ENCODE assay signal across 7 cellular contexts in the genomic region with DNA sequence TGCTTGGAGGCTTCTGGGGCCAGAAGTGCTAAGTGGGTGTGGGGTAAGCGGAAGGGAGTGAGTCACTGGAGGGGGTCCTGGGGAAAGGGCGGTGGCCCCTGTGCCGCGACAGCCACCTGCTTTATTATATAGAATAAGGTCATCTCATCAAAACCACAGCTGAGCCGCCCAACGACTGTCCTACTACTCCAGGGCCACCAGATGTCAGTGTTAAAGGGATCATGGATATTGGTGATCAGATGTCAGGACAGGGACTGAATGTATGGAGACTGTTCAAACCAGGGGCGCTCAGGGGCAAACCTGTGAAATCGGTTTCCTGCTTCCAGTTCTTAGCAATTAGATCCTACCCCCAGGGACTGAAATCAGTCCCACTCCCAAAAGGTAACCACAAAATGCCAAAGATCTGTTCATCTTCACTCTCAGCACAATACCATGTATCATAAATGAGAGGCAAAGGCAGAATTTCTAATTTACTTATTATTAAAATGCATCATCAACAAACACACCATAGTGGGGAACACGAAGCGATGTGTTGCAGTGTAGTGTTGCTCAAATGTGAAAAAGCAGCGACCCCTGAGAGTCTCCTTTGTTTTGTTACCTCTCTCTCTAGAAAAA. TPM values are rescaled to one million over a fixed set of nuclear protein-coding genes. Genes with fewer than 3 reads are reported as not detected.
DNase-seq lines count a peak whose midpoint lies in the region; ATAC-seq, FAIRE-seq and TF ChIP-seq lines count a peak whose summit lies in the region.

No MANE protein-coding gene starts in this region.

- TF ChIP-seq CTCF in endothelial cell of umbilical vein (IDR thresholded peaks at IDR 0.05; ENCODE audit: extremely low read depth in 1 of 2, insufficient read depth in 1 of 2, low read depth in 1 of 2, low read length in 2 of 2) (peak; percentile 42 to 52), neural crest cell (conservative IDR thresholded peaks at IDR 0.05) (peak; percentile 65)

- no peaks in the 10 kb centered on the region for H3K79me2 ChIP-seq in endothelial cell of umbilical vein (ENCODE audit: control insufficient read depth, insufficient read depth, low read length)

- H3K4me1 Mint-ChIP-seq in neural crest cell, result peaks cover 13% of the 10 kb centered on the region

- TF ChIP-seq POLR2A in endothelial cell of umbilical vein (IDR thresholded peaks at IDR 0.05; ENCODE audit: low read depth, low read length), result no peak

- DNase-seq in ELR (ENCODE audit: low read depth), result peak; percentile 76
- DNase-seq in HT-29 (ENCODE audit: low spot score), result peak; percentile 83
- peak; percentile 73 for DNase-seq in RKO (ENCODE audit: low spot score)
- peak; percentile 37 for DNase-seq in endothelial cell of umbilical vein (ENCODE audit: low read depth, low spot score)
- DNase-seq in neural crest cell (ENCODE audit: low read depth, low spot score), result peak; percentile 32
- DNase-seq in activated CD4-positive, CD25-positive, alpha-beta regulatory T cell (lab: John Stamatoyannopoulos, UW), result no peak

- H3K27me3 ChIP-seq in endothelial cell of umbilical vein (ENCODE audit: control insufficient read depth in 2 of 2, insufficient read depth in 2 of 2, low read length in 2 of 2), result no peaks in the 10 kb centered on the region

- ATAC-seq in HG03439 (IDR thresholded peaks at IDR 0.05; ENCODE audit: unreplicated experiment), result no peak

- H3K27ac Mint-ChIP-seq in neural crest cell (ENCODE audit: unreplicated experiment), result no peak overlapping the region

- H3K27me3 Mint-ChIP-seq in neural crest cell (ENCODE audit: low read depth), result no peaks in the 10 kb centered on the region

- no peak overlapping the region for H3K4me3 ChIP-seq in endothelial cell of umbilical vein (replicated peaks in 1 of 3; ENCODE audit: insufficient read depth in 1 of 3, low read depth in 1 of 3, low read length in 3 of 3)

- H3K9ac ChIP-seq in endothelial cell of umbilical vein (replicated peaks; ENCODE audit: extremely low read depth, insufficient read depth, low read length), result no peak overlapping the region

- H3K27ac ChIP-seq in endothelial cell of umbilical vein (ENCODE audit: insufficient read depth, low read depth, low read length), result no peak overlapping the region

- no peaks in the 10 kb centered on the region for H3K9me1 ChIP-seq in endothelial cell of umbilical vein (replicated peaks; ENCODE audit: control insufficient read depth, extremely low read depth, insufficient read depth, low read length)

- no peaks in the 10 kb centered on the region for H4K20me1 ChIP-seq in endothelial cell of umbilical vein (replicated peaks; ENCODE audit: control insufficient read depth, extremely low read depth, insufficient read depth, low read length)

- no peaks in the 10 kb centered on the region for H3K36me3 Mint-ChIP-seq in neural crest cell (ENCODE audit: low read depth)

- no peak overlapping the region for H3K4me2 ChIP-seq in endothelial cell of umbilical vein (ENCODE audit: insufficient read depth, low read length)

- no peaks in the 10 kb centered on the region for H3K9me3 Mint-ChIP-seq in neural crest cell

- POLR2A ChIA-PET in endothelial cell of umbilical vein (lab: Charles Lee), result no interaction called here

- H3K4me3 Mint-ChIP-seq in neural crest cell, result no peak overlapping the region

- intact Hi-C loops in endothelial cell of umbilical vein (cut with micrococcal nuclease), result loop anchor here (1.0 to 5.0 kb wide), 2 partner anchors 140 to 196 kb away; a partner anchor contains a TSS

- BruUV-seq in endothelial cell of umbilical vein (replicated peaks; lab: Mats Ljungman, UMichigan), result no TSS peak

- FAIRE-seq in endothelial cell of umbilical vein (lab: Jason Lieb, UNC), result peak; percentile 78

- CTCF ChIA-PET in endothelial cell of umbilical vein (lab: Charles Lee), result interaction anchor here (0.6 to 1.4 kb wide), 4 partner anchors 12 to 1259 kb away, joined by 3 read pairs; a partner anchor contains a TSS

- dilution Hi-C loops in endothelial cell of umbilical vein (cut with MboI; ENCODE audit: extremely low pct_ligation_motif_present, low sequenced_read_pairs), result no loop called here

- H3K4me1 ChIP-seq in endothelial cell of umbilical vein (ENCODE audit: control insufficient read depth, extremely low read depth, insufficient read depth, low read length), result peaks cover 12% of the 10 kb centered on the region

- H2AFZ ChIP-seq in endothelial cell of umbilical vein (ENCODE audit: low read depth, low read length), result no peak overlapping the region

- no peaks in the 10 kb centered on the region for H3K36me3 ChIP-seq in endothelial cell of umbilical vein (ENCODE audit: control insufficient read depth in 2 of 2, extremely low read depth in 1 of 2, insufficient read depth in 2 of 2, low read length in 2 of 2)

- no peaks in the 10 kb centered on the region for H3K9me3 ChIP-seq in endothelial cell of umbilical vein (replicated peaks; ENCODE audit: control insufficient read depth, insufficient read depth, low read length)

TF ChIP-seq in endothelial cell of umbilical vein, 7 proteins besides CTCF, POLR2A, EP300 and RAD21:
- TF ChIP-seq, protein P1, sequence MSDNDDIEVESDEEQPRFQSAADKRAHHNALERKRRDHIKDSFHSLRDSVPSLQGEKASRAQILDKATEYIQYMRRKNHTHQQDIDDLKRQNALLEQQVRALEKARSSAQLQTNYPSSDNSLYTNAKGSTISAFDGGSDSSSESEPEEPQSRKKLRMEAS (IDR thresholded peaks at IDR 0.05; ENCODE audit: insufficient read depth, insufficient read length), result no peak
- no peak for TF ChIP-seq POLR2AphosphoS5 (IDR thresholded peaks at IDR 0.05; ENCODE audit: insufficient read depth, low read depth, low read length)
- no peak for TF ChIP-seq GATA2 (IDR thresholded peaks at IDR 0.05; ENCODE audit: insufficient read depth, insufficient read length, low read depth, low read length)
- no peak for TF ChIP-seq EZH2 (IDR thresholded peaks at IDR 0.05; ENCODE audit: borderline replicate concordance, low read depth, low read length, severe bottlenecking)
- no peak for TF ChIP-seq MYC (IDR thresholded peaks at IDR 0.05; ENCODE audit: low read depth, low read length)
- TF ChIP-seq JUN (IDR thresholded peaks at IDR 0.05; ENCODE audit: borderline replicate concordance, insufficient read depth, insufficient read length, low read depth), result no peak
- no peak for TF ChIP-seq FOS (IDR thresholded peaks at IDR 0.05; ENCODE audit: borderline replicate concordance, insufficient read depth, low read length)

RNA-seq across cellular contexts. Expression of a gene that starts 24.5 kb away (rescaled TPM):
- total RNA-seq in HT-29 (2014; rRNA removed; shearing (Covaris generic)), result 0.10 and 0.38 TPM in 2 replicates
- 0.20 and 0.23 TPM in 2 replicates for total RNA-seq in endothelial cell of umbilical vein
- 0.06 TPM in 2 replicates for polyA plus RNA-seq in endothelial cell of umbilical vein
- polyA plus RNA-seq in endothelial cell of umbilical vein (2011; cell fraction: cytosol; rRNA removed), result 0.03 and 0.04 TPM in 2 replicates
- polyA plus RNA-seq in endothelial cell of umbilical vein (2011; cell fraction: nucleus; rRNA removed), result 0.05 TPM in 1 of 2 replicates, not detected in the other
- 0.05 and 0.10 TPM in 2 replicates for polyA plus RNA-seq in endothelial cell of umbilical vein (2012)
- polyA minus RNA-seq in endothelial cell of umbilical vein, result 0.32 TPM in 1 of 2 replicates, not detected in the other
- not detected for polyA minus RNA-seq in endothelial cell of umbilical vein (2011; cell fraction: cytosol; rRNA and poly(A)+ RNA removed)
- polyA minus RNA-seq in endothelial cell of umbilical vein (2011; cell fraction: nucleus; rRNA and poly(A)+ RNA removed), result 0.19 TPM in 1 of 2 replicates, not detected in the other
- total RNA-seq in neural crest cell, result not detected in 2 replicates

RNA-seq across cellular contexts. Expression of a gene that starts 38.5 kb away (rescaled TPM):
- total RNA-seq in HT-29 (2014; rRNA removed; shearing (Covaris generic)), result 129 and 178 TPM in 2 replicates
- total RNA-seq in endothelial cell of umbilical vein (66.2 and 75.5 TPM in 2 replicates), neural crest cell (52.7 and 55.4 TPM in 2 replicates)
- polyA plus RNA-seq in endothelial cell of umbilical vein, result 103 and 159 TPM in 2 replicates
- 82.2 and 109 TPM in 2 replicates for polyA plus RNA-seq in endothelial cell of umbilical vein (2011; cell fraction: cytosol; rRNA removed)
- polyA plus RNA-seq in endothelial cell of umbilical vein (2011; cell fraction: nucleus; rRNA removed), result 37.4 and 41.7 TPM in 2 replicates
- polyA plus RNA-seq in endothelial cell of umbilical vein (2012), result 75.6 and 95.5 TPM in 2 replicates
- polyA minus RNA-seq in endothelial cell of umbilical vein, result 27.3 and 32.4 TPM in 2 replicates
- 29.7 TPM for polyA minus RNA-seq in endothelial cell of umbilical vein (2011; cell fraction: cytosol; rRNA and poly(A)+ RNA removed)
- polyA minus RNA-seq in endothelial cell of umbilical vein (2011; cell fraction: nucleus; rRNA and poly(A)+ RNA removed), result 7.5 and 9.3 TPM in 2 replicates

Comparison
In these comparisons a context has a peak if more than half of its experiments do, and no peak if none do; other contexts are left out.
1. DNase-seq: peak in ELR (single experiment), HT-29 (single experiment), RKO (single experiment), endothelial cell of umbilical vein (single experiment) and neural crest cell (single experiment); none in activated CD4-positive, CD25-positive, alpha-beta regulatory T cell (0 of 4).